8 cellular contexts compared by ENCODE assay signal in the genomic region with DNA sequence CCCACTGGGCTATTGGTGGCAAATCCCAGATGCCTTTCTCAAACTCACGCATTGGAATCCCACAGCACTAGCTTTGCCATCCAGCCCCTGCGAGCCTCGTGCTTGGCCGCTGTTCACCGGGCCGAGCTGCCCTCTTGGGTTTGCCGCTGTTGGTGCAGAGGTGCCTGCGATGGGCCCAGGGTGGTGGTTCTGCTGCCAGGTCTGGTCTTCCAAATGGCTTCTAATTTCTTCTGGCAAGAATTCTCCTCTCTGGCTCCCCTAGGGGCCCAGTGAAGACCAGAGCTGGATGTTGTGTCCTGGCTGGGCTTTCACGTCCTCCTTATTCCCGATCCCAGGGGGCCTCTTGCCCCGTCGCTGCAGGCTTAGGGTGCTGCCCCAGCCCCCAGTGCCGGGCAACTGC.
A peak's percentile ranks its signal among the peaks of the same experiment; 100 is the strongest.
DNase-seq lines count a peak whose midpoint lies in the region; TF ChIP-seq lines count a peak whose summit lies in the region.
"Not testable (repeated sequence)": the region's sequence is repeated elsewhere in the genome, so short reads cannot be mapped to it uniquely, and the experiment has no call there.

No MANE protein-coding gene starts in this region.

- not testable (repeated sequence) for H2BK120ac ChIP-seq in mesendoderm (ENCODE audit: low read depth, low read length)

- not testable (repeated sequence) for H3K4ac ChIP-seq in mesendoderm (ENCODE audit: low read depth, low read length)

- H3K18ac ChIP-seq in mesendoderm (ENCODE audit: low read length) = not testable (repeated sequence)

- no CpG with 5 or more reads among the region's 13 CpGs for WGBS in mesendoderm (ENCODE audit: extremely low coverage, insufficient coverage, low lambda C conversion rate)
- 89% methylated on average over 12 of the region's 13 CpGs for WGBS in suprapubic skin

- not testable (repeated sequence) for H4K5ac ChIP-seq in mesendoderm (ENCODE audit: low read length)

- TF ChIP-seq CTCF in AG04450 (IDR thresholded peaks at IDR 0.05; ENCODE audit: low read depth, low read length) = peak; percentile 35
- TF ChIP-seq CTCF in brain microvascular endothelial cell (IDR thresholded peaks at IDR 0.05; ENCODE audit: low read depth, low read length, missing control alignments) = peak; percentile 52
- TF ChIP-seq CTCF in fibroblast of lung (conservative IDR thresholded peaks at IDR 0.05 in 1 of 2, IDR thresholded peaks at IDR 0.05 in 1 of 2; ENCODE audit: low read depth in 1 of 2, low read length in 2 of 2) = peak; percentile 6 to 26
- not testable (repeated sequence) for TF ChIP-seq CTCF in suprapubic skin (IDR thresholded peaks at IDR 0.05)

- not testable (repeated sequence) for H4K8ac ChIP-seq in mesendoderm (ENCODE audit: low read depth, low read length)

- H2AK5ac ChIP-seq in mesendoderm (ENCODE audit: low read length) = not testable (repeated sequence)

- not testable (repeated sequence) for H3K79me1 ChIP-seq in mesendoderm (ENCODE audit: low read length)

- not testable (repeated sequence) for DNase-seq in AG04450 (ENCODE audit: low read depth, low spot score); brain microvascular endothelial cell; fibroblast of lung (ENCODE audit: low read depth in 2 of 2); suprapubic skin (ENCODE audit: low spot score in 2 of 2)
- DNase-seq in ELF-1 (ENCODE audit: low read depth, low spot score) (peak; percentile 47), M059J (ENCODE audit: low read depth) (peak; percentile 2), hepatic stellate cell (ENCODE audit: low spot score) (peak; percentile 19), mesendoderm (peak; percentile 26)

- not testable (repeated sequence) for H3K56ac ChIP-seq in mesendoderm (ENCODE audit: low read length)

- not testable (repeated sequence) for H2AFZ ChIP-seq in fibroblast of lung (ENCODE audit: low read length)

- not testable (repeated sequence) for H3K4me3 ChIP-seq in AG04450 (ENCODE audit: low read depth, low read length); brain microvascular endothelial cell (ENCODE audit: low read depth, low read length); fibroblast of lung (replicated peaks in 1 of 4; ENCODE audit: control extremely low read depth in 1 of 4, insufficient read depth in 1 of 4, low read depth in 3 of 4, low read length in 4 of 4); mesendoderm (ENCODE audit: low read length); suprapubic skin

- H3K27me3 ChIP-seq in AG04450 (ENCODE audit: control insufficient read depth, insufficient read depth, low read length); brain microvascular endothelial cell (replicated peaks); fibroblast of lung (ENCODE audit: control insufficient read depth, insufficient read depth, low read length); mesendoderm (ENCODE audit: insufficient read depth, low read length, poor library complexity): not testable (repeated sequence)
- H3K27me3 ChIP-seq in suprapubic skin = peaks cover 11% of the 10 kb centered on the region

- POLR2A ChIA-PET in AG04450 (lab: Yijun Ruan, JAX) = not testable (repeated sequence)

- H3K9me3 ChIP-seq in AG04450 (ENCODE audit: control insufficient read depth, insufficient read depth, low read length); fibroblast of lung (ENCODE audit: control insufficient read depth, insufficient read depth, low read depth, low read length); suprapubic skin: not testable (repeated sequence)

- not testable (repeated sequence) for H4K20me1 ChIP-seq in fibroblast of lung (ENCODE audit: control insufficient read depth, extremely low read depth, insufficient read depth, low read length)

- in situ Hi-C loops in brain microvascular endothelial cell (cut with HindIII; ENCODE audit: low pct_ligation_motif_present, low sequenced_read_pairs) = not testable (repeated sequence)

- CTCF ChIA-PET in AG04450 (lab: Charles Lee) = not testable (repeated sequence)

- H3K4me2 ChIP-seq in fibroblast of lung (ENCODE audit: extremely low read depth, insufficient read depth, low read length); mesendoderm (ENCODE audit: low read length): not testable (repeated sequence)

- H3K36me3 ChIP-seq in brain microvascular endothelial cell (replicated peaks); fibroblast of lung (ENCODE audit: control insufficient read depth, insufficient read depth, low read length); mesendoderm (ENCODE audit: control insufficient read depth, insufficient read depth, low read length); suprapubic skin: not testable (repeated sequence)

- not testable (repeated sequence) for H3K4me1 ChIP-seq in fibroblast of lung (ENCODE audit: control insufficient read depth, extremely low read depth, insufficient read depth, low read length); mesendoderm (ENCODE audit: control insufficient read depth, low read depth, low read length); suprapubic skin

- not testable (repeated sequence) for H2BK15ac ChIP-seq in mesendoderm (replicated peaks; ENCODE audit: low read depth)

- H3K27ac ChIP-seq in AG04450 (ENCODE audit: low read depth, low read length); brain microvascular endothelial cell; fibroblast of lung (ENCODE audit: insufficient read depth, low read length); mesendoderm (ENCODE audit: low read depth, low read length): not testable (repeated sequence)
- peak overlapping the region; percentile 38 for H3K27ac ChIP-seq in suprapubic skin

- not testable (repeated sequence) for TF ChIP-seq POLR2A in suprapubic skin (IDR thresholded peaks at IDR 0.05)

- not testable (repeated sequence) for H2BK5ac ChIP-seq in mesendoderm (ENCODE audit: low read length)

- not testable (repeated sequence) for H3K23ac ChIP-seq in mesendoderm (ENCODE audit: low read length)

- not testable (repeated sequence) for H3K9ac ChIP-seq in fibroblast of lung (ENCODE audit: insufficient read depth, low read length); mesendoderm (ENCODE audit: low read length)

- not testable (repeated sequence) for H3K79me2 ChIP-seq in fibroblast of lung (ENCODE audit: control insufficient read depth, insufficient read depth, low read length); mesendoderm (ENCODE audit: control insufficient read depth, insufficient read depth, low read length)

- TF ChIP-seq EP300 in suprapubic skin (IDR thresholded peaks at IDR 0.05) = not testable (repeated sequence)
